ENCODE assay signal across 18 cellular contexts in the genomic region with DNA sequence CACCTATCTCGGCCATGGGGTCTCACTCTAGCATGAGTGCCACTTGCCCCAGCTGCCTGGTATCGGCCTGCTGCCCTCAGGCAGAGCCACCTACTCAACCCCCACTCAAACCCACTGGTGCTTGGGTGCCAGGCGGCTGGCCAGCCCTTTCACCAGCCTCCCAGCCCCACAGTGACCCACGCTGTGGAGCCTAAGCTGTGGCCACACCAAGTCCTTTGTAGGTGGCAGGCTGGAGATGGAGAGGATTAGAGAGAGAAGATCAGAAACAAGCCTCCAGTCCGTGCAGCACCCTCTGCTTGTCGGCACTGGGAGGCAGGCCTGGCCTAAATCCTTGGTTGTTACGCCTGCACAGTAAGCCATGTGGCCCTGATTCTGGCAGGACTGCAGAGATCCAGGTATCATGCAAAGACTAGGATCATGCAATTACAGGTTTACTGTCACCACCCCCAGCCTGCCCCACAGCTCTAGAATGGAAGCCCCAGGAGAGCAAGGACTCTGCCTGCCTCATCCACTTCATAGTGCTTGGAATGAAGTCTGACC.
DNase-seq lines count a peak whose midpoint lies in the region; ATAC-seq, FAIRE-seq and TF ChIP-seq lines count a peak whose summit lies in the region.
"Had no signal": no experiment of that assay in that cellular context is flagged by ENCODE, and none has a peak within 500 bp of the region (broad histone marks: within the 10 kb centered on the region; RNA-seq: fewer than 3 reads in every experiment).

No MANE protein-coding gene starts in this region.

- BruUV-seq in PC-3 (replicated peaks; lab: Mats Ljungman, UMichigan), result no TSS peak

- no peaks in the 10 kb centered on the region for H3K9me2 ChIP-seq in SK-N-SH
- no peaks in the 10 kb centered on the region for H3K9me2 ChIP-seq in PC-3 (replicated peaks; ENCODE audit: low read length)

- H3K18ac ChIP-seq in H1 (ENCODE audit: extremely low read depth, low read length) (no peak overlapping the region), neuronal stem cell (ENCODE audit: low read length) (peak overlapping the region; percentile 55)

- H3K23ac ChIP-seq in H1 (ENCODE audit: insufficient read length), result no peak overlapping the region
- H3K23ac ChIP-seq in neuronal stem cell (ENCODE audit: low read depth, low read length, poor library complexity), result no peak overlapping the region

- H3K27ac ChIP-seq in SK-N-SH (ENCODE audit: low read depth in 2 of 2, low read length in 1 of 2) (peak overlapping the region in 1 of 2 experiments; percentile 69; a peak in 2 of 4 replicates), H1 (ENCODE audit: low read depth, low read length) (no peak overlapping the region), neuronal stem cell (replicated peaks; ENCODE audit: low read length) (no peak overlapping the region), aorta (ENCODE audit: low read depth in 1 of 2, low read length in 2 of 2) (no peak overlapping the region), PC-3 (ENCODE audit: low read length) (no peak overlapping the region), ascending aorta (no peak overlapping the region)

- H2BK5ac ChIP-seq in H1 (ENCODE audit: low read depth, low read length) (peak overlapping the region; percentile 26), neuronal stem cell (ENCODE audit: low read length) (no peak overlapping the region)

- H3K9me3 Mint-ChIP-seq in type B pancreatic cell, result no peaks in the 10 kb centered on the region
- H3K9me3 Mint-ChIP-seq: CD4-positive, alpha-beta memory T cell had no signal

- CTCF ChIA-PET in SK-N-SH (lab: Yijun Ruan, JAX) (interaction anchor here (1.0 to 1.5 kb wide), 4 partner anchors 9 to 172 kb away, joined by 3 to 4 read pairs (median 4); partner anchors contain the start of gene COL23A1), H1 (lab: Charles Lee; ENCODE audit: partially characterized antibody) (interaction anchor here (2.0 kb wide), 1 partner anchor 17 kb away, joined by 7 read pairs; no protein-coding TSS in a partner anchor), PC-3 (lab: Charles Lee) (no interaction called here)

- TF ChIP-seq RAD21 in SK-N-SH (IDR thresholded peaks at IDR 0.05; ENCODE audit: low read length), result peak; percentile 14; the same call in 1 of the 2 replicates
- TF ChIP-seq RAD21 in H1 (IDR thresholded peaks at IDR 0.05 in 1 of 2, conservative IDR thresholded peaks at IDR 0.05 in 1 of 2; ENCODE audit: low read depth in 2 of 2, low read length in 2 of 2), result no peak

- H2BK12ac ChIP-seq in H1 (ENCODE audit: low read depth, low read length) (peak overlapping the region; percentile 91), neuronal stem cell (ENCODE audit: low read length) (peak overlapping the region; percentile 77)

- H4K20me1 ChIP-seq in SK-N-SH (ENCODE audit: insufficient read depth) (no peaks in the 10 kb centered on the region), H1 (replicated peaks in 1 of 2; ENCODE audit: control insufficient read depth in 1 of 2, insufficient read depth in 2 of 2, low read length in 2 of 2) (no peaks in the 10 kb centered on the region), PC-3 (ENCODE audit: low read length) (no peaks in the 10 kb centered on the region)

- intact Hi-C loops in aorta (cut with DNase I), result no loop called here
- intact Hi-C loops in PC-3 (cut with micrococcal nuclease), result no loop called here
- intact Hi-C loops in ascending aorta (cut with DNase I), result no loop called here

- H2BK20ac ChIP-seq in H1 (ENCODE audit: low read length), result peak overlapping the region; percentile 7; the same call in 1 of the 2 replicates

- H3K4me1 Mint-ChIP-seq in type B pancreatic cell (ENCODE audit: unreplicated experiment), result peaks cover 52% of the 10 kb centered on the region
- H3K4me1 Mint-ChIP-seq: B cell had no signal

- H3K9ac ChIP-seq in SK-N-SH (no peak overlapping the region), H1 (replicated peaks in 1 of 4; ENCODE audit: extremely low read depth in 1 of 4, low read depth in 3 of 4, low read length in 3 of 4) (no peak overlapping the region), neuronal stem cell (ENCODE audit: low read depth, low read length, poor library complexity) (no peak overlapping the region), PC-3 (ENCODE audit: low read length) (no peak overlapping the region)

- H3K4me3 ChIP-seq in SK-N-SH (ENCODE audit: low read depth in 2 of 2, low read length in 1 of 2), result no peak overlapping the region
- no peak overlapping the region for H3K4me3 ChIP-seq in H1 (ENCODE audit: extremely low read depth in 1 of 4, insufficient read depth in 2 of 4, low read depth in 3 of 4, low read length in 4 of 4)
- no peak overlapping the region for H3K4me3 ChIP-seq in neuronal stem cell (ENCODE audit: low read length in 2 of 2)
- H3K4me3 ChIP-seq in aorta (ENCODE audit: low read length in 2 of 2), result no peak overlapping the region
- H3K4me3 ChIP-seq in PC-3 (ENCODE audit: low read length), result no peak overlapping the region
- H3K4me3 ChIP-seq in ascending aorta, result no peak overlapping the region
- H3K4me3 ChIP-seq: GM12878 had no signal

- H3K27ac Mint-ChIP-seq in type B pancreatic cell, result no peak overlapping the region
- H3K27ac Mint-ChIP-seq: B cell; CD4-positive, alpha-beta memory T cell had no signal

- no peaks in the 10 kb centered on the region for H3K23me2 ChIP-seq in H1 (ENCODE audit: low read depth, low read length)

- H3K79me2 ChIP-seq in SK-N-SH (ENCODE audit: insufficient read depth) (no peaks in the 10 kb centered on the region), H1 (ENCODE audit: control insufficient read depth in 1 of 2, insufficient read depth in 2 of 2, low read length in 2 of 2) (no peaks in the 10 kb centered on the region), PC-3 (ENCODE audit: low read length) (no peaks in the 10 kb centered on the region)

- TF ChIP-seq POLR2A in H1 (IDR thresholded peaks at IDR 0.05; ENCODE audit: control extremely low read depth in 1 of 2, low read depth in 2 of 2, low read length in 2 of 2), result no peak

- H3K4me2 ChIP-seq in SK-N-SH (no peak overlapping the region), H1 (ENCODE audit: insufficient read depth in 1 of 2, low read depth in 2 of 2, low read length in 2 of 2) (no peak overlapping the region), neuronal stem cell (ENCODE audit: insufficient read depth, low read length, poor library complexity, severe bottlenecking) (no peak overlapping the region), PC-3 (ENCODE audit: low read length) (no peak overlapping the region)

- H3F3A ChIP-seq in SK-N-SH (replicated peaks; ENCODE audit: insufficient read depth) (no peaks in the 10 kb centered on the region), PC-3 (ENCODE audit: low read length, unreplicated experiment) (no peaks in the 10 kb centered on the region)

- H3K36me3 ChIP-seq in SK-N-SH (replicated peaks in 1 of 2; ENCODE audit: control insufficient read depth in 1 of 2, insufficient read depth in 2 of 2, low read length in 1 of 2) (no peaks in the 10 kb centered on the region), H1 (ENCODE audit: control insufficient read depth in 2 of 4, insufficient read depth in 4 of 4, low read length in 3 of 4) (no peaks in the 10 kb centered on the region), neuronal stem cell (replicated peaks in 1 of 2; ENCODE audit: control insufficient read depth in 2 of 2, insufficient read depth in 2 of 2, low read length in 2 of 2) (no peaks in the 10 kb centered on the region), aorta (ENCODE audit: control insufficient read depth in 1 of 2, insufficient read depth in 2 of 2, low read length in 1 of 2) (no peaks in the 10 kb centered on the region), PC-3 (ENCODE audit: low read depth, low read length) (no peaks in the 10 kb centered on the region), ascending aorta (no peaks in the 10 kb centered on the region)

- H4K8ac ChIP-seq in H1 (ENCODE audit: extremely low read depth, insufficient read depth, low read length), result peak overlapping the region; percentile 60; the same call in 1 of the 2 replicates
- H4K8ac ChIP-seq in neuronal stem cell (ENCODE audit: low read depth, low read length), result no peak overlapping the region

- peak; percentile 30 for DNase-seq in SK-N-SH
- DNase-seq in H1 (ENCODE audit: low read depth in 1 of 2, low spot score in 2 of 2), result no peak
- no peak for DNase-seq in neuronal stem cell (ENCODE audit: low spot score)
- DNase-seq in aorta, result peak; percentile 15 to 47
- no peak for DNase-seq in PC-3
- DNase-seq in ascending aorta (ENCODE audit: low spot score in 2 of 2), result no peak
- no peak for DNase-seq in type B pancreatic cell (ENCODE audit: extremely low spot score, unreplicated experiment)
- DNase-seq: Calu3; CD4-positive, alpha-beta memory T cell; NCI-H1105; NCI-H2081; NCI-H446 treated with DMSO at 0.1 percent for 48 hours; OCI-M1; SIG-M5 had no signal

- H2AK5ac ChIP-seq in H1 (ENCODE audit: low read depth, low read length), result peak overlapping the region; percentile 20
- H2AK5ac ChIP-seq in neuronal stem cell (ENCODE audit: low read depth, low read length), result peak overlapping the region; percentile 30

- H3K27me3 ChIP-seq in SK-N-SH (ENCODE audit: insufficient read depth), result no peaks in the 10 kb centered on the region
- no peaks in the 10 kb centered on the region for H3K27me3 ChIP-seq in H1 (replicated peaks in 1 of 4; ENCODE audit: control insufficient read depth in 3 of 4, extremely low read depth in 1 of 4, insufficient read depth in 3 of 4, low read length in 3 of 4)
- no peaks in the 10 kb centered on the region for H3K27me3 ChIP-seq in neuronal stem cell (ENCODE audit: control insufficient read depth in 3 of 3, insufficient read depth in 3 of 3, low read depth in 1 of 3, low read length in 3 of 3)
- H3K27me3 ChIP-seq in aorta (ENCODE audit: control insufficient read depth in 1 of 2, insufficient read depth in 2 of 2, low read length in 1 of 2), result no peaks in the 10 kb centered on the region
- peaks cover 17% of the 10 kb centered on the region; the same call in 1 of the 2 replicates for H3K27me3 ChIP-seq in PC-3 (ENCODE audit: low read length)
- H3K27me3 ChIP-seq in ascending aorta, result no peaks in the 10 kb centered on the region

- WGBS in SK-N-SH (ENCODE audit: low lambda C conversion rate), result 16% methylated on average over 7 of the region's 7 CpGs
- WGBS in H1 (ENCODE audit: extremely low coverage in 1 of 2, insufficient coverage in 1 of 2, insufficient read length in 1 of 2, insufficient replicate concordance in 2 of 2, low coverage in 1 of 2, low lambda C conversion rate in 2 of 2, missing lambda C conversion rate in 1 of 2), 2 experiments, result 89% methylated on average over 7 of the region's 7 CpGs; no CpG with 5 or more reads in 1 of the 2 experiments
- WGBS in neuronal stem cell (ENCODE audit: extremely low coverage in 2 of 2, insufficient read length in 2 of 2, insufficient replicate concordance in 1 of 2), 2 donors, result no CpG with 5 or more reads among the region's 7 CpGs
- 95% methylated on average over 7 of the region's 7 CpGs for WGBS in aorta, 2 donors

- H3K56ac ChIP-seq in H1 (replicated peaks; ENCODE audit: insufficient read length, low read depth, low read length), result no peak overlapping the region

- H2AFZ ChIP-seq in SK-N-SH (ENCODE audit: low read depth) (no peak overlapping the region), H1 (ENCODE audit: low read length) (no peak overlapping the region), neuronal stem cell (ENCODE audit: low read length) (no peak overlapping the region), PC-3 (ENCODE audit: low read length) (no peak overlapping the region)

- FAIRE-seq in H1 (lab: Jason Lieb, UNC), result no peak
- FAIRE-seq: GM12878, H54 had no signal

- TF ChIP-seq EP300 in SK-N-SH (IDR thresholded peaks at IDR 0.05; ENCODE audit: borderline replicate concordance in 1 of 2, low read depth in 1 of 2, low read length in 1 of 2), result no peak
- TF ChIP-seq EP300 in H1 (IDR thresholded peaks at IDR 0.05; ENCODE audit: borderline replicate concordance in 1 of 2, low read depth in 2 of 2, low read length in 2 of 2), result no peak

- H3K79me1 ChIP-seq in H1 (ENCODE audit: low read depth, low read length) (peaks cover 2% of the 10 kb centered on the region), neuronal stem cell (ENCODE audit: low read depth, low read length) (no peaks in the 10 kb centered on the region)

- no peak overlapping the region for H2BK120ac ChIP-seq in H1 (replicated peaks; ENCODE audit: low read depth, low read length)
- no peak overlapping the region for H2BK120ac ChIP-seq in neuronal stem cell (ENCODE audit: low read depth, low read length)

- TF ChIP-seq CTCF in SK-N-SH (IDR thresholded peaks at IDR 0.05) (no peak), H1 (IDR thresholded peaks at IDR 0.05; ENCODE audit: control extremely low read depth in 1 of 3, insufficient read depth in 1 of 3, low read depth in 1 of 3, low read length in 3 of 3) (no peak), PC-3 (conservative IDR thresholded peaks at IDR 0.05; ENCODE audit: low read depth, low read length) (no peak), ascending aorta (IDR thresholded peaks at IDR 0.05) (no peak), type B pancreatic cell (conservative IDR thresholded peaks at IDR 0.05) (no peak)

- no peaks in the 10 kb centered on the region for H3K9me3 ChIP-seq in SK-N-SH
- H3K9me3 ChIP-seq in H1 (ENCODE audit: insufficient read depth in 2 of 2, low read depth in 1 of 2, low read length in 1 of 2), result no peaks in the 10 kb centered on the region
- H3K9me3 ChIP-seq in neuronal stem cell (replicated peaks in 1 of 2; ENCODE audit: control insufficient read depth in 2 of 2, insufficient read depth in 1 of 2, low read depth in 1 of 2, low read length in 2 of 2), result no peaks in the 10 kb centered on the region
- no peaks in the 10 kb centered on the region for H3K9me3 ChIP-seq in aorta (ENCODE audit: control insufficient read depth, low read length)
- H3K9me3 ChIP-seq in PC-3 (ENCODE audit: low read length), result no peaks in the 10 kb centered on the region
- no peaks in the 10 kb centered on the region for H3K9me3 ChIP-seq in ascending aorta

- ATAC-seq in SK-N-SH treated with all-trans-retinoic acid at 6 μM for 48 hours (no peak), aorta (ENCODE audit: low FRiP score) (no peak), PC-3 (no peak)
- ATAC-seq: GM12878 had no signal

- H3K36me3 Mint-ChIP-seq in type B pancreatic cell, result no peaks in the 10 kb centered on the region
- H3K36me3 Mint-ChIP-seq: CD4-positive, alpha-beta memory T cell had no signal

- 0 out of 2 replicates have a peak overlapping the region, but pooled peaks have one; percentile 46 for H2BK15ac ChIP-seq in H1 (ENCODE audit: low read length)
- peak overlapping the region; percentile 60 for H2BK15ac ChIP-seq in neuronal stem cell (ENCODE audit: low read length)

- peaks cover 0 to 64% of the 10 kb centered on the region in 2 experiments; a peak in 1 of 4 replicates for H3K4me1 ChIP-seq in SK-N-SH (ENCODE audit: control insufficient read depth in 1 of 2, insufficient read depth in 2 of 2, low read depth in 1 of 2, low read length in 1 of 2)
- peaks cover 12 to 39% (median 22%) of the 10 kb centered on the region in 4 experiments for H3K4me1 ChIP-seq in H1 (replicated peaks in 1 of 4; ENCODE audit: control insufficient read depth in 3 of 4, insufficient read depth in 4 of 4, low read length in 3 of 4)
- peaks cover 29 to 35% of the 10 kb centered on the region in 2 donors for H3K4me1 ChIP-seq in neuronal stem cell (ENCODE audit: control insufficient read depth in 2 of 2, insufficient read depth in 1 of 2, low read depth in 1 of 2, low read length in 2 of 2)
- H3K4me1 ChIP-seq in aorta (ENCODE audit: control insufficient read depth in 1 of 2, insufficient read depth in 2 of 2, low read length in 2 of 2), result no peaks in the 10 kb centered on the region
- peaks cover 4% of the 10 kb centered on the region; the same call in 1 of the 2 replicates for H3K4me1 ChIP-seq in PC-3 (ENCODE audit: insufficient read depth, low read length)
- no peaks in the 10 kb centered on the region for H3K4me1 ChIP-seq in ascending aorta

- POLR2A ChIA-PET in SK-N-SH (lab: Yijun Ruan, JAX) (no interaction called here), H1 (lab: Charles Lee; ENCODE audit: partially characterized antibody) (no interaction called here), PC-3 (lab: Charles Lee; ENCODE audit: unreplicated experiment) (no interaction called here)

- H3K4me3 Mint-ChIP-seq in type B pancreatic cell, result no peak overlapping the region
- H3K4me3 Mint-ChIP-seq: B cell; CD4-positive, alpha-beta memory T cell had no signal

- peaks cover 10% of the 10 kb centered on the region for H3K27me3 Mint-ChIP-seq in type B pancreatic cell

- no peak overlapping the region for H3K14ac ChIP-seq in H1 (ENCODE audit: insufficient read length)
- peak overlapping the region; percentile 77 for H3K14ac ChIP-seq in neuronal stem cell (ENCODE audit: low read length)

- H4K5ac ChIP-seq in H1 (ENCODE audit: insufficient read length, low read depth, low read length), result no peak overlapping the region

- peak overlapping the region; percentile 75 for H4K91ac ChIP-seq in H1 (replicated peaks; ENCODE audit: insufficient read length, low read length)
- H4K91ac ChIP-seq in neuronal stem cell (ENCODE audit: low read depth, low read length, poor library complexity), result peak overlapping the region; percentile 56

- H3K4ac ChIP-seq in H1 (replicated peaks; ENCODE audit: insufficient read length, low read depth, low read length) (no peak overlapping the region), neuronal stem cell (ENCODE audit: low read length) (no peak overlapping the region)

Comparison
In these comparisons a context has a peak if more than half of its experiments do, and no peak if none do; other contexts are left out.
1. DNase-seq: peak in SK-N-SH (single experiment) and aorta (2 of 2); none in H1 (0 of 2), neuronal stem cell (single experiment), PC-3 (single experiment), ascending aorta (0 of 2) and type B pancreatic cell (single experiment).
2. Of the 17 proteins assayed by ChIP-seq in both H1 and SK-N-SH: peak only in H1: none; only in SK-N-SH: RAD21; in both: none; in neither: 16.